In genomic region chr3:56908004-56908403, GRCh38 we compare ENCODE assay signal across 22 cellular contexts.
"Had no signal": no experiment of that assay in that cellular context is flagged by ENCODE, and none has a peak within 500 bp of the region (broad histone marks: within the 10 kb centered on the region; RNA-seq: fewer than 3 reads in every experiment).

No MANE protein-coding gene starts in this region.

- H3K4me1 Mint-ChIP-seq: naive B cell had no signal

- DNase-seq: cerebellar nuclear complex; foreskin melanocyte; head of caudate nucleus; hypothalamus; kidney glomerular epithelial cell; mesendoderm; naive B cell; nephron progenitor cell; psoas muscle; retina; sigmoid colon; stimulated activated CD4-positive, alpha-beta T cell treated with anti-CD3 and anti-CD28 coated beads, Interleukin-2, amount 100 ng/mL, for 24 hours; stimulated activated CD4-positive, alpha-beta T cell treated with anti-CD3 and anti-CD28 coated beads, Interleukin-4, amount 100 ng/mL, for 4 hours; stimulated activated naive B cell treated with anti-CD40 and anti-IgM and Interleukin-4, amounts not matched to agents 10 μg/mL and 1 μg/mL and 100 μg/mL, for 72 hours; stimulated activated naive CD8-positive, alpha-beta T cell treated with anti-CD3 and anti-CD28 coated beads, Interleukin-15, amount 100 ng/mL, for 72 hours; testis had no signal

- H3K4me3 ChIP-seq: lung, psoas muscle, sigmoid colon, skin epidermis, testis, tibial nerve had no signal

- H3K9me3 ChIP-seq: neutrophil, psoas muscle, sigmoid colon, testis, tibial nerve had no signal

- H3K36me3 ChIP-seq: neutrophil, sigmoid colon, tibial nerve had no signal

- H3K36me3 Mint-ChIP-seq: naive B cell; stimulated activated naive B cell treated with anti-CD40 and anti-IgM and Interleukin-4, amounts not matched to agents 10 μg/mL and 1 μg/mL and 100 μg/mL, for 72 hours had no signal

- H3K9me3 Mint-ChIP-seq: dendritic cell treated with granulocyte-macrophage colony-stimulating factor and Interleukin-4, amounts not matched to agents 40 ng/mL and 50 ng/mL, for 4 days; naive B cell; nephron progenitor cell; stimulated activated naive B cell treated with anti-CD40 and anti-IgM and Interleukin-4, amounts not matched to agents 10 μg/mL and 1 μg/mL and 100 μg/mL, for 72 hours; stimulated activated naive CD8-positive, alpha-beta T cell treated with anti-CD3 and anti-CD28 coated beads, Interleukin-15, amount 100 ng/mL, for 72 hours had no signal

- H3K4me3 Mint-ChIP-seq: dendritic cell treated with granulocyte-macrophage colony-stimulating factor and Interleukin-4, amounts not matched to agents 40 ng/mL and 50 ng/mL, for 4 days; naive B cell; nephron progenitor cell; stimulated activated naive B cell treated with anti-CD40 and anti-IgM and Interleukin-4, amounts not matched to agents 10 μg/mL and 1 μg/mL and 100 μg/mL, for 72 hours; stimulated activated naive CD8-positive, alpha-beta T cell treated with anti-CD3 and anti-CD28 coated beads, Interleukin-15, amount 100 ng/mL, for 72 hours had no signal

- H3K27ac ChIP-seq: neutrophil, psoas muscle, sigmoid colon, skin epidermis, testis, tibial nerve had no signal

- H3K4me1 ChIP-seq: psoas muscle, testis, tibial nerve had no signal

- H3K27ac Mint-ChIP-seq: dendritic cell treated with granulocyte-macrophage colony-stimulating factor and Interleukin-4, amounts not matched to agents 40 ng/mL and 50 ng/mL, for 4 days; nephron progenitor cell; stimulated activated naive B cell treated with anti-CD40 and anti-IgM and Interleukin-4, amounts not matched to agents 10 μg/mL and 1 μg/mL and 100 μg/mL, for 72 hours had no signal

- ATAC-seq: left lobe of liver; psoas muscle; stimulated activated naive B cell treated with anti-CD40 and anti-IgM and Interleukin-4, amounts not matched to agents 10 μg/mL and 1 μg/mL and 100 μg/mL, for 72 hours; stimulated activated naive CD8-positive, alpha-beta T cell treated with anti-CD3 and anti-CD28 coated beads, Interleukin-15, amount 100 ng/mL, for 72 hours had no signal

- H3K27me3 ChIP-seq: neutrophil, sigmoid colon, testis, tibial nerve had no signal

- H3K27me3 Mint-ChIP-seq: dendritic cell treated with granulocyte-macrophage colony-stimulating factor and Interleukin-4, amounts not matched to agents 40 ng/mL and 50 ng/mL, for 4 days; naive B cell; stimulated activated naive B cell treated with anti-CD40 and anti-IgM and Interleukin-4, amounts not matched to agents 10 μg/mL and 1 μg/mL and 100 μg/mL, for 72 hours; stimulated activated naive CD8-positive, alpha-beta T cell treated with anti-CD3 and anti-CD28 coated beads, Interleukin-15, amount 100 ng/mL, for 72 hours had no signal
